In the genomic region with DNA sequence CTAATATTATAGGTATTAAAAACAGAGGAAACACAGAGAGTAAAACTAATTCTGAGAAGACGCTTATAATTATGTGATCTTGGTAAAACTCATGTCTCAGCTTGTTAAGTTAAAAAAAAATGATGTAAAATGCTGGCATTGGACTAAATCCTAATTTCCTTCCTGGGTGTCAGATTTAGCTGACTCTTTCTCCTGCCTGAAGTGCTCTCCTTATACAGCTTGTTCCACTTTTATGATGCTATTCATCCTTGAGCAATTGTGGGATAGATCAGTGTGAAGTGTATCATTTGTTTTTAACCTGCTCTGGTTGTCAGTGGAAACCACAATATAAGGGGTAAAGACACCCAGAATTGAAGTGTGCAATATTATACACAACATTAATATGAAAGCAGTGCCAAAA, we compare ENCODE assay signal across 15 cellular contexts.
DNase-seq lines count a peak whose midpoint lies in the region; ATAC-seq, FAIRE-seq and TF ChIP-seq lines count a peak whose summit lies in the region.
"Had no signal": no experiment of that assay in that cellular context is flagged by ENCODE, and none has a peak within 500 bp of the region (broad histone marks: within the 10 kb centered on the region; RNA-seq: fewer than 3 reads in every experiment).

No MANE protein-coding gene starts in this region.

- FAIRE-seq in HepG2 (lab: Jason Lieb, UNC): no peak
- FAIRE-seq in keratinocyte (lab: Jason Lieb, UNC): no peak

- H3K9ac ChIP-seq in HepG2 (ENCODE audit: insufficient read depth, low read depth, low read length): no peak overlapping the region
- H3K9ac ChIP-seq in keratinocyte (ENCODE audit: control insufficient read depth, extremely low read depth, insufficient read depth, low read length): peak overlapping the region; percentile 4

- H3K4me2 ChIP-seq in HepG2 (ENCODE audit: low read depth, low read length) (peak overlapping the region; percentile 58), PC-9 (peak overlapping the region; percentile 71), keratinocyte (ENCODE audit: control insufficient read depth, extremely low read depth, insufficient read depth, low read depth, low read length) (peak overlapping the region; percentile 77)

- dilution Hi-C loops in keratinocyte (cut with MboI; ENCODE audit: extremely low pct_ligation_motif_present, low sequenced_read_pairs): no loop called here

- TF ChIP-seq RAD21 in HepG2 (CRISPR knock-in tag; IDR thresholded peaks at IDR 0.05): no peak

- H3K4me3 ChIP-seq in HepG2 (replicated peaks in 1 of 3; ENCODE audit: insufficient read depth in 1 of 3, low read depth in 2 of 3, low read length in 3 of 3): peak overlapping the region in 1 of 3 experiments; percentile 22; a peak in 1 of 6 replicates
- H3K4me3 ChIP-seq in right lobe of liver: no peak overlapping the region
- H3K4me3 ChIP-seq in PC-9: peak overlapping the region; percentile 35; the same call in 1 of the 2 replicates
- H3K4me3 ChIP-seq in keratinocyte (ENCODE audit: control insufficient read depth in 2 of 3, extremely low read depth in 1 of 3, insufficient read depth in 2 of 3, low read depth in 1 of 3, low read length in 3 of 3): peak overlapping the region in 2 of 3 experiments; percentile 31 to 57
- H3K4me3 ChIP-seq: ascending aorta, Peyer's patch, thoracic aorta had no signal

- intact Hi-C loops in HepG2 (cut with micrococcal nuclease; ENCODE audit: unreplicated experiment) (no loop called here), right lobe of liver (cut with DNase I) (no loop called here), PC-9 (cut with micrococcal nuclease; ENCODE audit: unreplicated experiment) (loop anchor here (1.0 to 2.0 kb wide), 6 partner anchors 24 to 171 kb away; a partner anchor contains a TSS)

- no peaks in the 10 kb centered on the region for H3K9me1 ChIP-seq in keratinocyte (ENCODE audit: control insufficient read depth, extremely low read depth, insufficient read depth, low read length)

- POLR2A ChIA-PET in HepG2 (lab: Yijun Ruan, JAX): no interaction called here
- POLR2A ChIA-PET in PC-9 (lab: Charles Lee; ENCODE audit: unreplicated experiment): interaction anchor here (0.6 kb wide), 1 partner anchor 26 kb away, joined by 5 read pairs; no protein-coding TSS in a partner anchor

- peaks cover 42% of the 10 kb centered on the region for H3F3A ChIP-seq in PC-9 (ENCODE audit: insufficient read depth, low read depth)

- H2AFZ ChIP-seq in HepG2 (ENCODE audit: low read length) (no peak overlapping the region), PC-9 (no peak overlapping the region), keratinocyte (ENCODE audit: control insufficient read depth, low read length) (peak overlapping the region; percentile 4)

- CTCF ChIA-PET in HepG2 (lab: Yijun Ruan, JAX; ENCODE audit: low intra/inter-chr PET ratio, low total read pairs) (no interaction called here), PC-9 (lab: Charles Lee) (no interaction called here)

- H3K79me2 ChIP-seq in HepG2 (ENCODE audit: insufficient read depth, low read length) (no peaks in the 10 kb centered on the region), PC-9 (ENCODE audit: low read depth) (no peaks in the 10 kb centered on the region), keratinocyte (ENCODE audit: control insufficient read depth, insufficient read depth, low read length) (no peaks in the 10 kb centered on the region)

- TF ChIP-seq CTCF in HepG2 (CRISPR knock-in tag; IDR thresholded peaks at IDR 0.05): no peak
- TF ChIP-seq CTCF in right lobe of liver (IDR thresholded peaks at IDR 0.05): no peak
- no peak for TF ChIP-seq CTCF in PC-9 (conservative IDR thresholded peaks at IDR 0.05)
- TF ChIP-seq CTCF in keratinocyte (optimal IDR thresholded peaks at IDR 0.05 in 1 of 3, IDR thresholded peaks at IDR 0.05 in 1 of 3, conservative IDR thresholded peaks at IDR 0.05 in 1 of 3; ENCODE audit: extremely low read depth in 1 of 3, insufficient read depth in 2 of 3, low read length in 3 of 3): no peak

- H3K9me3 ChIP-seq in HepG2 (ENCODE audit: low read length) (no peaks in the 10 kb centered on the region), right lobe of liver (no peaks in the 10 kb centered on the region), PC-9 (ENCODE audit: insufficient read depth, low read depth) (no peaks in the 10 kb centered on the region), keratinocyte (ENCODE audit: control insufficient read depth, low read depth, low read length) (no peaks in the 10 kb centered on the region)
- H3K9me3 ChIP-seq: ascending aorta, Peyer's patch, thoracic aorta had no signal

- BruUV-seq in HepG2 (replicated peaks; lab: Mats Ljungman, UMichigan) (no TSS peak), PC-9 (replicated peaks; lab: Mats Ljungman, UMichigan) (no TSS peak)

- H4K20me1 ChIP-seq in HepG2 (ENCODE audit: insufficient read depth, low read length): no peaks in the 10 kb centered on the region
- H4K20me1 ChIP-seq in PC-9 (ENCODE audit: insufficient read depth): no peaks in the 10 kb centered on the region
- H4K20me1 ChIP-seq in keratinocyte (ENCODE audit: control insufficient read depth, extremely low read depth, insufficient read depth, low read length): no peaks in the 10 kb centered on the region

- H3K4me1 ChIP-seq in HepG2 (ENCODE audit: insufficient read depth, low read length) (peaks cover 51% of the 10 kb centered on the region), right lobe of liver (peaks cover 0 to 12% (median 3%) of the 10 kb centered on the region in 4 donors), PC-9 (replicated peaks; ENCODE audit: insufficient read depth) (peaks cover 53% of the 10 kb centered on the region), keratinocyte (ENCODE audit: control insufficient read depth, extremely low read depth, insufficient read depth, low read length) (peaks cover 39% of the 10 kb centered on the region)
- H3K4me1 ChIP-seq: Peyer's patch had no signal

- H3K36me3 ChIP-seq in HepG2 (replicated peaks in 1 of 2; ENCODE audit: control insufficient read depth in 1 of 2, insufficient read depth in 2 of 2, low read length in 2 of 2): no peaks in the 10 kb centered on the region
- no peaks in the 10 kb centered on the region for H3K36me3 ChIP-seq in right lobe of liver
- H3K36me3 ChIP-seq in PC-9 (ENCODE audit: low read depth): no peaks in the 10 kb centered on the region
- no peaks in the 10 kb centered on the region for H3K36me3 ChIP-seq in keratinocyte (ENCODE audit: control insufficient read depth in 2 of 2, extremely low read depth in 1 of 2, insufficient read depth in 2 of 2, low read length in 2 of 2)
- H3K36me3 ChIP-seq: ascending aorta, Peyer's patch, thoracic aorta had no signal

- DNase-seq in HepG2 (ENCODE audit: low spot score) (no peak), right lobe of liver (no peak), PC-9 (no peak), keratinocyte (ENCODE audit: low read depth, low spot score) (peak; percentile 77), SKM-1 (lab: John Stamatoyannopoulos, UW; ENCODE audit: unreplicated experiment) (no peak), SHP77 treated with DMSO at 0.1 percent for 48 hours (lab: John Stamatoyannopoulos, UW) (no peak), SIG-M5 (lab: John Stamatoyannopoulos, UW) (no peak)
- DNase-seq: activated gamma-delta T cell treated with Interleukin-2 at 50 U/mL for 16 hours; Peyer's patch; stimulated activated CD4-positive, alpha-beta T cell treated with anti-CD3 and anti-CD28 coated beads, Interleukin-2, amount 100 ng/mL, for 24 hours; stimulated activated CD8-positive, alpha-beta memory T cell treated with anti-CD3 and anti-CD28 coated beads, Interleukin-4, amount 100 ng/mL, for 48 hours; T-helper 1 cell had no signal

- no peaks in the 10 kb centered on the region for H3K9me2 ChIP-seq in PC-9 (ENCODE audit: insufficient read depth)

- in situ Hi-C loops in HepG2 (cut with HindIII; ENCODE audit: extremely low pct_ligation_motif_present, low pct_unique_long_range_greater_than_20kb): no loop called here

- ATAC-seq in HepG2: no peak
- no peak for ATAC-seq in right lobe of liver
- no peak for ATAC-seq in HG03469 (IDR thresholded peaks at IDR 0.05; ENCODE audit: unreplicated experiment)

- 100% methylated on average over 1 of the region's 1 CpG for WGBS in HepG2 (ENCODE audit: low lambda C conversion rate)
- WGBS in right lobe of liver (ENCODE audit: insufficient coverage, low coverage, low lambda C conversion rate, missing lambda C conversion rate): 94% methylated on average over 1 of the region's 1 CpG

- H3K27ac ChIP-seq in HepG2 (ENCODE audit: extremely low read length, insufficient read depth, low read length) (no peak overlapping the region), right lobe of liver (no peak overlapping the region), PC-9 (peak overlapping the region; percentile 52), keratinocyte (ENCODE audit: control insufficient read depth, insufficient read depth, low read length) (peak overlapping the region; percentile 59)
- H3K27ac ChIP-seq: ascending aorta, Peyer's patch, thoracic aorta had no signal

- H3K27me3 ChIP-seq in HepG2 (ENCODE audit: control insufficient read depth in 1 of 2, insufficient read depth in 2 of 2, low read length in 2 of 2): peaks cover 0 to 9% of the 10 kb centered on the region in 2 experiments; a peak in 2 of 5 replicates
- H3K27me3 ChIP-seq in right lobe of liver: no peaks in the 10 kb centered on the region
- H3K27me3 ChIP-seq in PC-9 (ENCODE audit: insufficient read depth, low read depth): no peaks in the 10 kb centered on the region
- H3K27me3 ChIP-seq in keratinocyte (ENCODE audit: control insufficient read depth, extremely low read depth, insufficient read depth, low read length): no peaks in the 10 kb centered on the region
- H3K27me3 ChIP-seq: ascending aorta, Peyer's patch had no signal

- TF ChIP-seq EP300 in HepG2 (IDR thresholded peaks at IDR 0.05; ENCODE audit: low read depth in 2 of 2, low read length in 2 of 2) (no peak), HepG2 (CRISPR knock-in tag; IDR thresholded peaks at IDR 0.05; ENCODE audit: borderline replicate concordance) (no peak)

- TF ChIP-seq POLR2A in HepG2 (IDR thresholded peaks at IDR 0.05; ENCODE audit: insufficient read depth in 1 of 2, low read depth in 2 of 2, low read length in 2 of 2): no peak
- no peak for TF ChIP-seq POLR2A in right lobe of liver (IDR thresholded peaks at IDR 0.05)

TF ChIP-seq in HepG2, 621 proteins besides CTCF, POLR2A, EP300 and RAD21:
- TF ChIP-seq ZNF614 (CRISPR knock-in tag; IDR thresholded peaks at IDR 0.05; ENCODE audit: borderline replicate concordance) (no peak), RFXANK (CRISPR knock-in tag; IDR thresholded peaks at IDR 0.05) (0 out of 2 replicates have a peak, but pooled peaks have one; percentile 7)
TF ChIP-seq in HepG2: peak in this region for 1.

Comparison
In these comparisons a context has a peak if more than half of its experiments do, and no peak if none do; other contexts are left out.
1. H3K27ac ChIP-seq: peak in PC-9 (single experiment) and keratinocyte (single experiment); none in HepG2 (single experiment) and right lobe of liver (0 of 3).
2. H3K4me3 ChIP-seq: peak in PC-9 (single experiment) and keratinocyte (2 of 3); none in right lobe of liver (0 of 3).
3. Peak in every context shown above with its lines, with median percentiles within 50 percentile points of each other: H3K4me2 ChIP-seq.